ENCODE assay signal across 8 cellular contexts in the genomic region with DNA sequence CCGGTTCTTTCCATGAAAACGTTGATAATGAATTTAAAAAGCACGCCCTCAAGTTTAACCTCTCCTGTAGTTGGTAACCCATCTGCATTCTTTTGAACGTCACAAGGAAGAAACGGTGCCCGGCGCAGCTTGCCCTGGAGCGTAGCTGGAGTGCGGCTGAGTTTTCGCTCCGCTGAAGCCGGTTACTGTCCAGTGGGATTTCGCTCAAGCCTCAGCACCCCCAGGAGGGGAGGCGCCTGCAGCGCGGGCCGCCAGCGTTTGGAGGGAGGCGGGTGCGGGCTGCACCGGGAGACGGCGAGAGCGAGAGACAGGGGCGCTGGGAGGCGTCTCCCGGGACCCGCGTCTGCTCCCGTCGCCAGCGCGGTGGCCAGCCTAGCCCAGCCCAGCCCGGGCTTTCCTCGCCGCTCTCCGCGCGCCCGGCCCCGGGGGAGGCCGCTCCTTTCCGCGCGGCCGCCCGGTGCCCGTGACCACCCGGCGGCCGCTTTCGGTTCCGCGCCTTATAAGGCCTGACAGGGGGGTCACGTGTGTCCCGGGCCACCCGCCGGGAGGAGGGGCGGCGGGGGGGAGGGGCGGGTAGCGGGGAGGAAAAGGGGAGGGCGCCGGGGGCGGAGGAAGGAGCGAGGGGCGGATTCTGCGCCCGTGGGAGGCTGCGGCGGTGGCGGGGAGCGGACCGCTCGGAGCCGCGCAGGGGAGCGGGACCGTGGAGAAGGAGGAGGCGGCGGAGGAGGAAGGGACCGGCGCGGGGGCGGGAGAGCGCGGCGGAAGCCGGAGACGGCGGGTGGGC. TPM values are rescaled to one million over a fixed set of nuclear protein-coding genes. Genes with fewer than 3 reads are reported as not detected.
DNase-seq lines count a peak whose midpoint lies in the region; ATAC-seq, FAIRE-seq and TF ChIP-seq lines count a peak whose summit lies in the region.

No MANE protein-coding gene starts in this region.

- peaks cover 0 to 9% (median 2%) of the 10 kb centered on the region in 3 donors for H3K9me3 Mint-ChIP-seq in IgD-negative memory B cell

- H3K9me3 ChIP-seq in DND-41 (ENCODE audit: insufficient read depth, low read length, severe bottlenecking) (no peaks in the 10 kb centered on the region), neutrophil (no peaks in the 10 kb centered on the region)

- TF ChIP-seq CTCF in DND-41 (IDR thresholded peaks at IDR 0.05; ENCODE audit: borderline replicate concordance, extremely low read depth, low read length, poor library complexity, severe bottlenecking) (no peak), neutrophil (IDR thresholded peaks at IDR 0.05) (peak; percentile 33)

- H3K27ac Mint-ChIP-seq in IgD-negative memory B cell: peak overlapping the region; percentile 62 to 88 (median 86)

- peak overlapping the region; percentile 97 for H3K4me2 ChIP-seq in DND-41 (ENCODE audit: insufficient read depth, low read length)

- H3K36me3 Mint-ChIP-seq in IgD-negative memory B cell: no peaks in the 10 kb centered on the region

- H3K36me3 ChIP-seq in DND-41 (ENCODE audit: insufficient read depth, low read length) (no peaks in the 10 kb centered on the region), neutrophil (no peaks in the 10 kb centered on the region)

- FAIRE-seq in frontal cortex (lab: Jason Lieb, UNC): no peak

- H3K27ac ChIP-seq in DND-41 (ENCODE audit: low read length): peak overlapping the region; percentile 40
- no peak overlapping the region for H3K27ac ChIP-seq in neutrophil
- peak overlapping the region; percentile 83 for H3K27ac ChIP-seq in substantia nigra (ENCODE audit: low read depth, low read length, poor library complexity, severe bottlenecking)

- H3K27me3 Mint-ChIP-seq in IgD-negative memory B cell: peaks cover 25% of the 10 kb centered on the region

- H3K27me3 ChIP-seq in DND-41 (ENCODE audit: insufficient read depth, low read length, poor library complexity) (peaks cover 7% of the 10 kb centered on the region), neutrophil (peaks cover 84% of the 10 kb centered on the region)

- TF ChIP-seq POLR2A in Raji (IDR thresholded peaks at IDR 0.05; ENCODE audit: insufficient read depth, low read depth, low read length): peak; percentile 70

- peak overlapping the region; percentile 79 for H2AFZ ChIP-seq in DND-41 (ENCODE audit: low read depth, low read length)

- peak overlapping the region; percentile 88 to 93 (median 91) for H3K4me3 Mint-ChIP-seq in IgD-negative memory B cell

- H3K79me2 ChIP-seq in DND-41 (ENCODE audit: insufficient read depth, low read length): peaks cover 10% of the 10 kb centered on the region

- peaks cover 13% of the 10 kb centered on the region for H4K20me1 ChIP-seq in DND-41 (ENCODE audit: insufficient read depth, low read length)

- peaks cover 22% of the 10 kb centered on the region for H3K4me1 ChIP-seq in DND-41 (ENCODE audit: insufficient read depth, low read length)
- peaks cover 15 to 18% of the 10 kb centered on the region in 2 experiments for H3K4me1 ChIP-seq in neutrophil (ENCODE audit: control insufficient read depth in 1 of 2, insufficient read depth in 1 of 2, low read depth in 1 of 2, low read length in 1 of 2)

- peaks cover 5 to 19% (median 13%) of the 10 kb centered on the region in 3 donors for H3K4me1 Mint-ChIP-seq in IgD-negative memory B cell

- H3K9ac ChIP-seq in DND-41 (ENCODE audit: low read depth, low read length): peak overlapping the region; percentile 66

- H3K4me3 ChIP-seq in DND-41 (ENCODE audit: low read depth in 1 of 2, low read length in 2 of 2) (peak overlapping the region; percentile 36 to 82), neutrophil (ENCODE audit: low read depth in 1 of 2, low read length in 1 of 2) (peak overlapping the region; percentile 69 to 79)

- peak; percentile 79 for ATAC-seq in DND-41 (ENCODE audit: insufficient read depth, low read depth)
- ATAC-seq in GM21576 (IDR thresholded peaks at IDR 0.05; ENCODE audit: unreplicated experiment): peak; percentile 65

- DNase-seq in DND-41 (peak; percentile 90), frontal cortex (ENCODE audit: low spot score in 2 of 2) (peak; percentile 96 to 98), substantia nigra (lab: John Stamatoyannopoulos, UW) (peak; percentile 31 to 91 (median 78))
- peak; percentile 32 to 86 (median 66) for DNase-seq in activated naive CD4-positive, alpha-beta T cell (lab: John Stamatoyannopoulos, UW)

RNA-seq across cellular contexts. Expression of a gene that starts 8.3 kb away (rescaled TPM):
- polyA plus RNA-seq in IgD-negative memory B cell: 0.03 TPM
- total RNA-seq in frontal cortex: 15.5 TPM
